ENCODE assay signal across 24 cellular contexts in genomic region chr7:117333168-117333567, GRCh38. TPM values are rescaled to one million over a fixed set of nuclear protein-coding genes. Genes with fewer than 3 reads are reported as not detected.
"Had no signal": no experiment of that assay in that cellular context is flagged by ENCODE, and none has a peak within 500 bp of the region (broad histone marks: within the 10 kb centered on the region; RNA-seq: fewer than 3 reads in every experiment).

No MANE protein-coding gene starts in this region.

- H3K4me3 Mint-ChIP-seq: activated CD4-positive, alpha-beta T cell treated with anti-CD3 and anti-CD28 coated beads, Interleukin-2, amount 10 ng/mL, durations not matched to agents 24 days and 14 days; activated CD8-positive, alpha-beta T cell treated with anti-CD3 and anti-CD28 coated beads, Interleukin-2, amount 10 ng/mL, durations not matched to agents 7 days and 5 days; activated naive CD4-positive, alpha-beta T cell treated with anti-CD3 and anti-CD28 coated beads, Interleukin-2, amount 10 ng/mL, durations not matched to agents 7 days and 5 days; activated naive CD8-positive, alpha-beta T cell treated with anti-CD3 and anti-CD28 coated beads, Interleukin-2, amount 50 U/mL, for 24 hours; activated T-cell treated with anti-CD3 and anti-CD28 coated beads, Interleukin-2, amount 50 U/mL, for 24 hours; effector memory CD8-positive, alpha-beta T cell; naive B cell; neural crest cell had no signal

- H3K4me3 ChIP-seq: mucosa of descending colon, prostate gland, right atrium auricular region, skin epidermis, stomach had no signal

- DNase-seq: activated CD4-positive, alpha-beta T cell treated with anti-CD3 and anti-CD28 coated beads, Interleukin-2, amount 10 ng/mL, durations not matched to agents 24 days and 14 days; activated CD8-positive, alpha-beta T cell treated with anti-CD3 and anti-CD28 coated beads, Interleukin-2, amount 10 ng/mL, durations not matched to agents 7 days and 5 days; activated naive CD4-positive, alpha-beta T cell treated with anti-CD3 and anti-CD28 coated beads, Interleukin-2, amount 10 ng/mL, durations not matched to agents 7 days and 5 days; activated naive CD8-positive, alpha-beta T cell treated with anti-CD3 and anti-CD28 coated beads, Interleukin-2, amount 50 U/mL, for 24 hours; activated T-cell treated with anti-CD3 and anti-CD28 coated beads, Interleukin-2, amount 50 U/mL, for 24 hours; anterior cingulate cortex; effector memory CD8-positive, alpha-beta T cell; hippocampal formation; left cardiac atrium; mesenchymal stem cell; mucosa of descending colon; naive B cell; stimulated activated CD4-positive, alpha-beta T cell treated with anti-CD3 and anti-CD28 coated beads, Interleukin-15, amount 100 ng/mL, for 24 hours; stimulated activated CD4-positive, alpha-beta T cell treated with anti-CD3 and anti-CD28 coated beads, Interleukin-2, amount 100 ng/mL, for 48 hours; stomach; T1000 had no signal

- ATAC-seq: activated CD8-positive, alpha-beta T cell treated with anti-CD3 and anti-CD28 coated beads, Interleukin-2, amount 10 ng/mL, durations not matched to agents 7 days and 5 days; activated naive CD8-positive, alpha-beta T cell treated with anti-CD3 and anti-CD28 coated beads, Interleukin-2, amount 50 U/mL, for 24 hours; effector memory CD8-positive, alpha-beta T cell; left cardiac atrium; mucosa of descending colon had no signal

- H3K27ac Mint-ChIP-seq: activated CD4-positive, alpha-beta T cell treated with anti-CD3 and anti-CD28 coated beads, Interleukin-2, amount 10 ng/mL, durations not matched to agents 24 days and 14 days; activated CD8-positive, alpha-beta T cell treated with anti-CD3 and anti-CD28 coated beads, Interleukin-2, amount 10 ng/mL, durations not matched to agents 7 days and 5 days; activated naive CD4-positive, alpha-beta T cell treated with anti-CD3 and anti-CD28 coated beads, Interleukin-2, amount 10 ng/mL, durations not matched to agents 7 days and 5 days; activated naive CD8-positive, alpha-beta T cell treated with anti-CD3 and anti-CD28 coated beads, Interleukin-2, amount 50 U/mL, for 24 hours; activated T-cell treated with anti-CD3 and anti-CD28 coated beads, Interleukin-2, amount 50 U/mL, for 24 hours; effector memory CD8-positive, alpha-beta T cell; naive B cell had no signal

- H3K9me3 ChIP-seq: mucosa of descending colon, prostate gland, right atrium auricular region, stomach had no signal

- H3K27ac ChIP-seq: epithelial cell of prostate, prostate gland, right atrium auricular region, skin epidermis, stomach had no signal

- H3K9me3 Mint-ChIP-seq: activated CD4-positive, alpha-beta T cell treated with anti-CD3 and anti-CD28 coated beads, Interleukin-2, amount 10 ng/mL, durations not matched to agents 24 days and 14 days; activated naive CD4-positive, alpha-beta T cell treated with anti-CD3 and anti-CD28 coated beads, Interleukin-2, amount 10 ng/mL, durations not matched to agents 7 days and 5 days; activated T-cell treated with anti-CD3 and anti-CD28 coated beads, Interleukin-2, amount 50 U/mL, for 24 hours had no signal

- H3K27me3 ChIP-seq: right atrium auricular region, stomach had no signal

- H3K4me1 ChIP-seq: prostate gland, right atrium auricular region, stomach had no signal

- H3K36me3 ChIP-seq: prostate gland, right atrium auricular region, stomach had no signal

- H3K36me3 Mint-ChIP-seq: activated naive CD4-positive, alpha-beta T cell treated with anti-CD3 and anti-CD28 coated beads, Interleukin-2, amount 10 ng/mL, durations not matched to agents 7 days and 5 days; naive B cell had no signal

- H3K4me1 Mint-ChIP-seq: activated CD4-positive, alpha-beta T cell treated with anti-CD3 and anti-CD28 coated beads, Interleukin-2, amount 10 ng/mL, durations not matched to agents 24 days and 14 days; activated naive CD4-positive, alpha-beta T cell treated with anti-CD3 and anti-CD28 coated beads, Interleukin-2, amount 10 ng/mL, durations not matched to agents 7 days and 5 days; activated naive CD8-positive, alpha-beta T cell treated with anti-CD3 and anti-CD28 coated beads, Interleukin-2, amount 50 U/mL, for 24 hours; naive B cell; neural crest cell had no signal

- H3K27me3 Mint-ChIP-seq: activated naive CD4-positive, alpha-beta T cell treated with anti-CD3 and anti-CD28 coated beads, Interleukin-2, amount 10 ng/mL, durations not matched to agents 7 days and 5 days; activated naive CD8-positive, alpha-beta T cell treated with anti-CD3 and anti-CD28 coated beads, Interleukin-2, amount 50 U/mL, for 24 hours; activated T-cell treated with anti-CD3 and anti-CD28 coated beads, Interleukin-2, amount 50 U/mL, for 24 hours; effector memory CD8-positive, alpha-beta T cell; naive B cell had no signal

RNA-seq across cellular contexts. Expression of gene WNT2, which starts 10.3 kb away (rescaled TPM):
- total RNA-seq: activated CD4-positive, alpha-beta T cell treated with anti-CD3 and anti-CD28 coated beads, Interleukin-2, amount 10 ng/mL, durations not matched to agents 24 days and 14 days; activated CD8-positive, alpha-beta T cell treated with anti-CD3 and anti-CD28 coated beads, Interleukin-2, amount 10 ng/mL, durations not matched to agents 7 days and 5 days; dermis microvascular lymphatic vessel endothelial cell; glomerular endothelial cell; neural crest cell; T-helper 1 cell treated with Interleukin-12 subunit alpha and Interleukin-12 subunit beta and Interleukin-4 antibody, amounts not matched to agents 30 ng/mL and 1 ng/mL, for 36 hours had no signal
